In genomic region chr22:50733521-50734342, GRCh38 we compare ENCODE assay signal across 14 cellular contexts. TPM values are rescaled to one million over a fixed set of nuclear protein-coding genes. Genes with fewer than 3 reads are reported as not detected.
DNase-seq lines count a peak whose midpoint lies in the region; ATAC-seq, FAIRE-seq and TF ChIP-seq lines count a peak whose summit lies in the region.
"Had no signal": no experiment of that assay in that cellular context is flagged by ENCODE, and none has a peak within 500 bp of the region (broad histone marks: within the 10 kb centered on the region; RNA-seq: fewer than 3 reads in every experiment).

No MANE protein-coding gene starts in this region.

- H3K27me3 ChIP-seq in adrenal gland (peaks cover 16% of the 10 kb centered on the region), right cardiac atrium (ENCODE audit: control insufficient read depth, insufficient read depth) (no peaks in the 10 kb centered on the region), PC-9 (ENCODE audit: insufficient read depth, low read depth) (0 out of 2 replicates have a peak, but pooled peaks cover 5% of the 10 kb centered on the region)
- H3K27me3 ChIP-seq: uterus had no signal

- H3K9me2 ChIP-seq in PC-9 (ENCODE audit: insufficient read depth): no peaks in the 10 kb centered on the region

- ATAC-seq in right cardiac atrium: peak in 1 of 2 donors; percentile 1
- ATAC-seq: activated CD8-positive, alpha-beta T cell treated with anti-CD3 and anti-CD28 coated beads for 36 hours had no signal

- no peaks in the 10 kb centered on the region for H3K79me2 ChIP-seq in PC-9 (ENCODE audit: low read depth)

- H3K9me3 ChIP-seq in HEK293 (ENCODE audit: control insufficient read depth, insufficient read depth, low read depth, low read length): no peaks in the 10 kb centered on the region
- H3K9me3 ChIP-seq in adrenal gland (replicated peaks in 1 of 3): no peaks in the 10 kb centered on the region
- H3K9me3 ChIP-seq in right cardiac atrium (ENCODE audit: control insufficient read depth, low read length): no peaks in the 10 kb centered on the region
- H3K9me3 ChIP-seq in PC-9 (ENCODE audit: insufficient read depth, low read depth): no peaks in the 10 kb centered on the region
- H3K9me3 ChIP-seq: uterus had no signal

- TF ChIP-seq CTCF in HEK293 (tag by site-specific recombination; IDR thresholded peaks at IDR 0.05) (no peak), adrenal gland (IDR thresholded peaks at IDR 0.05) (no peak), PC-9 (conservative IDR thresholded peaks at IDR 0.05) (no peak)

- CTCF ChIA-PET in HEK293 (lab: Yijun Ruan, JAX) (interaction anchor here (0.7 to 1.1 kb wide), 3 partner anchors 19 to 41 kb away, joined by 3 to 5 read pairs (median 4); no protein-coding TSS in a partner anchor), PC-9 (lab: Charles Lee) (no interaction called here)

- no peak for FAIRE-seq in GM19239 (lab: Jason Lieb, UNC)

- no peaks in the 10 kb centered on the region for H3K36me3 ChIP-seq in HEK293 (ENCODE audit: control insufficient read depth in 2 of 2, insufficient read depth in 1 of 2, low read length in 2 of 2)
- H3K36me3 ChIP-seq in adrenal gland (replicated peaks in 1 of 2): no peaks in the 10 kb centered on the region
- H3K36me3 ChIP-seq in PC-9 (ENCODE audit: low read depth): no peaks in the 10 kb centered on the region
- H3K36me3 ChIP-seq: uterus had no signal

- H2AFZ ChIP-seq in PC-9: no peak overlapping the region

- no peak overlapping the region for H3K4me2 ChIP-seq in PC-9

- H4K20me1 ChIP-seq in PC-9 (ENCODE audit: insufficient read depth): peaks cover 3% of the 10 kb centered on the region; the same call in 1 of the 2 replicates

- H3K4me3 ChIP-seq in HEK293 (ENCODE audit: low read depth, low read length) (no peak overlapping the region), adrenal gland (no peak overlapping the region), right cardiac atrium (ENCODE audit: low read length) (no peak overlapping the region), PC-9 (no peak overlapping the region)
- H3K4me3 ChIP-seq: uterus had no signal

- POLR2A ChIA-PET in HEK293 (lab: Yijun Ruan, JAX) (interaction anchor here (0.6 kb wide), 1 partner anchor 699 kb away, joined by 4 read pairs; no protein-coding TSS in a partner anchor), PC-9 (lab: Charles Lee; ENCODE audit: unreplicated experiment) (no interaction called here)

- H3K27ac ChIP-seq in HEK293 (ENCODE audit: extremely low read depth, low read depth, low read length) (no peak overlapping the region), adrenal gland (no peak overlapping the region), right cardiac atrium (ENCODE audit: low read length) (no peak overlapping the region), PC-9 (no peak overlapping the region)
- H3K27ac ChIP-seq: HL-60, uterus had no signal

- peak; percentile 1 to 59 (median 13) for DNase-seq in adrenal gland
- peak in 2 of 3 donors; percentile 51 to 52 for DNase-seq in right cardiac atrium
- peak; percentile 41 for DNase-seq in retina
- DNase-seq in PC-9: no peak
- no peak for DNase-seq in GM19239 (ENCODE audit: insufficient read length, low spot score)
- no peak for DNase-seq in 8988T
- DNase-seq in activated naive CD4-positive, alpha-beta T cell treated with Interleukin-2 at 50 U/mL for 16 hours: no peak
- DNase-seq: activated CD8-positive, alpha-beta T cell treated with anti-CD3 and anti-CD28 coated beads for 36 hours; central memory CD4-positive, alpha-beta T cell; GDM1 had no signal

- no TSS peak for BruUV-seq in PC-9 (replicated peaks; lab: Mats Ljungman, UMichigan)

- 19 to 37% (median 33%) methylated on average over 16 to 22 of the region's 22 CpGs for WGBS in adrenal gland, 4 donors
- 36% methylated on average over 22 of the region's 22 CpGs for WGBS in right cardiac atrium

- H3F3A ChIP-seq in PC-9 (ENCODE audit: insufficient read depth, low read depth): no peaks in the 10 kb centered on the region

- TF ChIP-seq POLR2A in adrenal gland (IDR thresholded peaks at IDR 0.05): no peak

- H3K4me1 ChIP-seq in HEK293 (ENCODE audit: control insufficient read depth, insufficient read depth, low read length) (no peaks in the 10 kb centered on the region), adrenal gland (replicated peaks in 1 of 2) (no peaks in the 10 kb centered on the region), right cardiac atrium (ENCODE audit: control insufficient read depth, insufficient read depth, low read length) (no peaks in the 10 kb centered on the region), PC-9 (replicated peaks; ENCODE audit: insufficient read depth) (no peaks in the 10 kb centered on the region)
- H3K4me1 ChIP-seq: uterus had no signal

- intact Hi-C loops in adrenal gland (cut with DNase I) (no loop called here), right cardiac atrium (cut with DNase I) (no loop called here), PC-9 (cut with micrococcal nuclease; ENCODE audit: unreplicated experiment) (no loop called here)

TF ChIP-seq in HEK293, 187 proteins besides CTCF, POLR2A, EP300 and RAD21:
- peak; percentile 84; the same call in 1 of the 2 replicates for TF ChIP-seq ZNF223 (tag by site-specific recombination; IDR thresholded peaks at IDR 0.05)
- TF ChIP-seq ZNF600 (tag by site-specific recombination; IDR thresholded peaks at IDR 0.05): peak; percentile 49; the same call in 1 of the 2 replicates
- no peak for TF ChIP-seq ZNF791 (tag by site-specific recombination; IDR thresholded peaks at IDR 0.05)
- no peak for TF ChIP-seq ZBTB26 (tag by site-specific recombination; optimal IDR thresholded peaks at IDR 0.05)
- TF ChIP-seq ZIC2 (tag by site-specific recombination; IDR thresholded peaks at IDR 0.05): peak; percentile 53
- peak; percentile 37; the same call in 1 of the 2 replicates for TF ChIP-seq ZNF398 (tag by site-specific recombination; IDR thresholded peaks at IDR 0.05)
- TF ChIP-seq ZBTB17 (tag by site-specific recombination; IDR thresholded peaks at IDR 0.05): 0 out of 2 replicates have a peak, but pooled peaks have one; percentile 39
- TF ChIP-seq ZNF112 (tag by site-specific recombination; IDR thresholded peaks at IDR 0.05): no peak
TF ChIP-seq in HEK293: peak in this region for 5.

RNA-seq across cellular contexts. Expression of gene ACR, which starts 4.3 kb away (rescaled TPM):
- total RNA-seq in adrenal gland: 1 to 10 TPM in 1 of 8 donors, under 1 TPM in 4, not detected in 3; 0.28 to 1.3 (median 0.46) TPM
- 1 to 10 TPM in 1 of 3 donors, under 1 TPM in 2; 0.13 to 1.5 (median 0.61) TPM for polyA plus RNA-seq in adrenal gland
- total RNA-seq in right cardiac atrium: 1 to 10 TPM in 1 of 4 donors, under 1 TPM in 3; 0.38 to 1.2 (median 0.72) TPM
- polyA plus RNA-seq in right cardiac atrium: 0.41 TPM
- 0.28 TPM in 1 of 2 replicates, not detected in the other for total RNA-seq in PC-9 (2021)
- total RNA-seq: activated CD8-positive, alpha-beta T cell treated with anti-CD3 and anti-CD28 coated beads for 36 hours; kidney epithelial cell had no signal

RNA-seq across cellular contexts. Expression of gene RABL2B, which starts 49.7 kb away (rescaled TPM):
- total RNA-seq in adrenal gland: 10 to 100 TPM; 10.1 to 31.5 (median 15.8) TPM
- polyA plus RNA-seq in adrenal gland: 10 to 100 TPM; 16.7 to 33.9 (median 18.8) TPM
- 10 to 100 TPM in 3 of 4 donors, 1 to 10 TPM in 1; 8.1 to 11.9 (median 10.8) TPM for total RNA-seq in right cardiac atrium
- 10.3 TPM for polyA plus RNA-seq in right cardiac atrium
- total RNA-seq in PC-9 (2021): 44.0 and 48.4 TPM in 2 replicates

Comparison
In these comparisons a context has a peak if more than half of its experiments do, and no peak if none do; other contexts are left out.
1. DNase-seq: peak in adrenal gland (7 of 7), right cardiac atrium (2 of 3) and retina (single experiment); none in PC-9 (0 of 2), GM19239 (single experiment), 8988T (single experiment) and activated naive CD4-positive, alpha-beta T cell treated with Interleukin-2 at 50 U/mL for 16 hours (single experiment).